9 cellular contexts compared by ENCODE assay signal in genomic region chr5:134132372-134133212, GRCh38. TPM values are rescaled to one million over a fixed set of nuclear protein-coding genes. Genes with fewer than 3 reads are reported as not detected.
DNase-seq lines count a peak whose midpoint lies in the region; ATAC-seq lines count a peak whose summit lies in the region.
"Had no signal": no experiment of that assay in that cellular context is flagged by ENCODE, and none has a peak within 500 bp of the region (broad histone marks: within the 10 kb centered on the region; RNA-seq: fewer than 3 reads in every experiment).

No MANE protein-coding gene starts in this region.

- no peak overlapping the region for H3K4me3 ChIP-seq in aorta (ENCODE audit: low read length in 2 of 2)

- 87 to 91% methylated on average over 16 of the region's 16 CpGs for WGBS in aorta, 2 donors

- H3K9me3 Mint-ChIP-seq in activated CD4-positive, alpha-beta memory T cell treated with anti-CD3 and anti-CD28 coated beads, Interleukin-2, amount 10 ng/mL, durations not matched to agents 7 days and 5 days, result no peaks in the 10 kb centered on the region
- no peaks in the 10 kb centered on the region for H3K9me3 Mint-ChIP-seq in immature natural killer cell

- peaks cover 34% of the 10 kb centered on the region for H3K36me3 Mint-ChIP-seq in activated CD4-positive, alpha-beta memory T cell treated with anti-CD3 and anti-CD28 coated beads, Interleukin-2, amount 10 ng/mL, durations not matched to agents 7 days and 5 days (ENCODE audit: low read depth)
- H3K36me3 Mint-ChIP-seq in immature natural killer cell, result peaks cover 5 to 13% (median 13%) of the 10 kb centered on the region in 3 donors

- no peaks in the 10 kb centered on the region for H3K27me3 ChIP-seq in aorta (ENCODE audit: control insufficient read depth in 1 of 2, insufficient read depth in 2 of 2, low read length in 1 of 2)

- peak; percentile 50 for ATAC-seq in GM18499 (IDR thresholded peaks at IDR 0.05; ENCODE audit: insufficient read depth, unreplicated experiment)
- peak; percentile 69 for ATAC-seq in HG02884 (IDR thresholded peaks at IDR 0.05; ENCODE audit: unreplicated experiment)
- ATAC-seq in aorta (ENCODE audit: low FRiP score), result no peak
- no peak for ATAC-seq in HG02588 (IDR thresholded peaks at IDR 0.05; ENCODE audit: unreplicated experiment)

- CTCF ChIA-PET in activated CD4-positive, alpha-beta memory T cell treated with anti-CD3 and anti-CD28 coated beads, Interleukin-2, amount 10 ng/mL, durations not matched to agents 7 days and 5 days (lab: Charles Lee), result interaction anchor here (2.4 to 3.2 kb wide), 2 partner anchors 9 to 93 kb away, joined by 10 to 20 read pairs; no protein-coding TSS in a partner anchor

- H3K9me3 ChIP-seq in aorta (ENCODE audit: control insufficient read depth, low read length), result no peaks in the 10 kb centered on the region

- H3K4me3 Mint-ChIP-seq in activated CD4-positive, alpha-beta memory T cell treated with anti-CD3 and anti-CD28 coated beads, Interleukin-2, amount 10 ng/mL, durations not matched to agents 7 days and 5 days, result no peak overlapping the region
- peak overlapping the region; percentile 67 to 81 (median 77) for H3K4me3 Mint-ChIP-seq in immature natural killer cell

- peak overlapping the region; percentile 78 for H3K27ac Mint-ChIP-seq in activated CD4-positive, alpha-beta memory T cell treated with anti-CD3 and anti-CD28 coated beads, Interleukin-2, amount 10 ng/mL, durations not matched to agents 7 days and 5 days
- peak overlapping the region; percentile 93 to 98 (median 97) for H3K27ac Mint-ChIP-seq in immature natural killer cell

- peaks cover 0 to 2% of the 10 kb centered on the region in 2 donors for H3K36me3 ChIP-seq in aorta (ENCODE audit: control insufficient read depth in 1 of 2, insufficient read depth in 2 of 2, low read length in 1 of 2)

- no peak overlapping the region for H3K27ac ChIP-seq in aorta (ENCODE audit: low read depth in 1 of 2, low read length in 2 of 2)
- H3K27ac ChIP-seq: epithelial cell of prostate had no signal

- peak; percentile 68 for DNase-seq in activated CD4-positive, alpha-beta memory T cell treated with anti-CD3 and anti-CD28 coated beads, Interleukin-2, amount 10 ng/mL, durations not matched to agents 7 days and 5 days
- DNase-seq in immature natural killer cell, result peak; percentile 88 to 89 (median 89)
- DNase-seq in aorta, result peak; percentile 51 to 54
- DNase-seq in SW 1271 (lab: John Stamatoyannopoulos, UW), result no peak
- DNase-seq in NCI-H146 treated with DMSO at 0.1 percent for 48 hours (lab: John Stamatoyannopoulos, UW; ENCODE audit: unreplicated experiment), result no peak

- peaks cover 39% of the 10 kb centered on the region for H3K27me3 Mint-ChIP-seq in activated CD4-positive, alpha-beta memory T cell treated with anti-CD3 and anti-CD28 coated beads, Interleukin-2, amount 10 ng/mL, durations not matched to agents 7 days and 5 days
- peaks cover 12 to 28% (median 17%) of the 10 kb centered on the region in 3 donors for H3K27me3 Mint-ChIP-seq in immature natural killer cell (ENCODE audit: low read depth in 3 of 3)

- H3K4me1 Mint-ChIP-seq in activated CD4-positive, alpha-beta memory T cell treated with anti-CD3 and anti-CD28 coated beads, Interleukin-2, amount 10 ng/mL, durations not matched to agents 7 days and 5 days, result peaks cover 77% of the 10 kb centered on the region
- peaks cover 93 to 96% of the 10 kb centered on the region in 2 donors for H3K4me1 Mint-ChIP-seq in immature natural killer cell

- H3K4me1 ChIP-seq in aorta (ENCODE audit: control insufficient read depth in 1 of 2, insufficient read depth in 2 of 2, low read length in 2 of 2), result no peaks in the 10 kb centered on the region

- intact Hi-C loops in aorta (cut with DNase I), result no loop called here

- POLR2A ChIA-PET in activated CD4-positive, alpha-beta memory T cell treated with anti-CD3 and anti-CD28 coated beads, Interleukin-2, amount 10 ng/mL, durations not matched to agents 7 days and 5 days (lab: Charles Lee), result interaction anchor here (0.6 to 2.8 kb wide), 11 partner anchors 8 to 93 kb away, joined by 3 to 10 read pairs (median 4); partner anchors contain the start of genes PPP2CA and TCF7

RNA-seq across cellular contexts. Expression of gene TCF7, which starts 18.1 kb away (rescaled TPM):
- 10 to 100 TPM; 19.2 to 21.9 TPM for total RNA-seq in activated CD4-positive, alpha-beta memory T cell treated with anti-CD3 and anti-CD28 coated beads, Interleukin-2, amount 10 ng/mL, durations not matched to agents 7 days and 5 days
- polyA plus RNA-seq in immature natural killer cell, result 10 to 100 TPM; 14.9 to 50.9 (median 38.2) TPM
- 1 to 10 TPM; 1.6 to 4.4 TPM for total RNA-seq in aorta
- 1 to 10 TPM in 1 of 2 donors, under 1 TPM in 1; 0.54 to 2.8 TPM for polyA plus RNA-seq in aorta

RNA-seq across cellular contexts. Expression of gene SKP1, which starts 44.2 kb away (rescaled TPM):
- total RNA-seq in activated CD4-positive, alpha-beta memory T cell treated with anti-CD3 and anti-CD28 coated beads, Interleukin-2, amount 10 ng/mL, durations not matched to agents 7 days and 5 days, result 100 to 1,000 TPM; 197 to 205 TPM
- 1,000 to 10,000 TPM in 2 of 3 donors, 100 to 1,000 TPM in 1; 955 to 1,349 (median 1,131) TPM for polyA plus RNA-seq in immature natural killer cell
- total RNA-seq in aorta, result 100 to 1,000 TPM; 304 to 330 TPM
- 1,000 to 10,000 TPM in 1 of 2 donors, 100 to 1,000 TPM in 1; 695 to 1,152 TPM for polyA plus RNA-seq in aorta

Comparison
In these comparisons a context has a peak if more than half of its experiments do, and no peak if none do; other contexts are left out.
1. ATAC-seq: peak in GM18499 (single experiment) and HG02884 (single experiment); none in aorta (single experiment) and HG02588 (single experiment).
2. DNase-seq: peak in activated CD4-positive, alpha-beta memory T cell treated with anti-CD3 and anti-CD28 coated beads, Interleukin-2, amount 10 ng/mL, durations not matched to agents 7 days and 5 days (single experiment), immature natural killer cell (3 of 3) and aorta (2 of 2); none in SW 1271 (0 of 2) and NCI-H146 treated with DMSO at 0.1 percent for 48 hours (single experiment).